In the genomic region with DNA sequence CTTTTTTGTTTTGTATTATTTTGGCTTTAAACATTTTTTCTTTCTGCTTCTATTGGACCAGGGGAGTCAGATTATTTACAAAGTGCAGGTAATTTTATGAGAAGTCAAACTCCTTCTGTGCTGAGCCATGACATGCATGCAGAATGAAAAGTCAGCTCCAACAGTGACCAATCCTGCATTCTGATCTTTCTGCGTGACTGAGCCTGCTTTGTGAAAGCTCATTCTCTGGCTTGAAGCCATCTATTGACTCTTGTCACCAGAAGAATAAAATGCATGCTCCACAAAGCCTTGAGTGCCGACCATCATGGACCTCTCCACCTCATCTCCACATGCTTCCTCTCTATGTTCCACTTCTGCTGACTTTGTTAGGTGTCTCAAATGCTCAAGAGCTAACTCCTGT, we compare ENCODE assay signal across 28 cellular contexts. TPM values are rescaled to one million over a fixed set of nuclear protein-coding genes. Genes with fewer than 3 reads are reported as not detected.
A peak's percentile ranks its signal among the peaks of the same experiment; 100 is the strongest.
DNase-seq lines count a peak whose midpoint lies in the region; ATAC-seq, FAIRE-seq and TF ChIP-seq lines count a peak whose summit lies in the region.
"Had no signal": no experiment of that assay in that cellular context is flagged by ENCODE, and none has a peak within 500 bp of the region (broad histone marks: within the 10 kb centered on the region; RNA-seq: fewer than 3 reads in every experiment).

No MANE protein-coding gene starts in this region.

- H3F3A ChIP-seq in MM.1S (ENCODE audit: insufficient read depth, low read length), result peaks cover 58% of the 10 kb centered on the region

- no peak for TF ChIP-seq POLR2A in GM12878 (IDR thresholded peaks at IDR 0.05; ENCODE audit: low read depth, low read length)

- in situ Hi-C loops in GM12878 (cut with MboI), result no loop called here

- no peaks in the 10 kb centered on the region for H3K27me3 ChIP-seq in MM.1S (replicated peaks; ENCODE audit: insufficient read depth, low read length)
- no peaks in the 10 kb centered on the region for H3K27me3 ChIP-seq in GM12878 (replicated peaks in 1 of 2; ENCODE audit: control insufficient read depth in 2 of 2, insufficient read depth in 2 of 2, low read length in 1 of 2)
- no peaks in the 10 kb centered on the region for H3K27me3 ChIP-seq in parathyroid adenoma (ENCODE audit: control insufficient read depth, insufficient read depth, low read length)
- H3K27me3 ChIP-seq: heart right ventricle, neutrophil, upper lobe of left lung had no signal

- ATAC-seq in GM12878 (no peak), HG02884 (IDR thresholded peaks at IDR 0.05; ENCODE audit: unreplicated experiment) (no peak)
- ATAC-seq: activated CD8-positive, alpha-beta memory T cell treated with anti-CD3 and anti-CD28 coated beads, Interleukin-2, amount 10 ng/mL, durations not matched to agents 7 days and 5 days; heart right ventricle; left colon had no signal

- no peak for TF ChIP-seq RAD21 in GM12878 (IDR thresholded peaks at IDR 0.05; ENCODE audit: insufficient read depth, low read depth, low read length)

- no peak for TF ChIP-seq CTCF in MM.1S (IDR thresholded peaks at IDR 0.05; ENCODE audit: low read length)
- TF ChIP-seq CTCF in GM12878 (IDR thresholded peaks at IDR 0.05 in 2 of 3, conservative IDR thresholded peaks at IDR 0.05 in 1 of 3; ENCODE audit: control insufficient read depth in 2 of 3, extremely low read depth in 1 of 3, insufficient read depth in 1 of 3, low read depth in 3 of 3, low read length in 3 of 3), result no peak
- TF ChIP-seq CTCF in parathyroid adenoma (IDR thresholded peaks at IDR 0.05), result no peak

- BruUV-seq in GM12878 (replicated peaks; lab: Mats Ljungman, UMichigan), result no TSS peak

- SMC1A ChIA-PET in GM12878 (lab: Charles Lee; ENCODE audit: uncharacterized antibody, unreplicated experiment), result interaction anchor here (1.4 to 3.6 kb wide), 2 partner anchors 34 to 42 kb away, joined by 4 to 13 read pairs; no protein-coding TSS in a partner anchor

- H4K20me1 ChIP-seq in MM.1S (ENCODE audit: insufficient read depth, low read length), result no peaks in the 10 kb centered on the region
- no peaks in the 10 kb centered on the region for H4K20me1 ChIP-seq in GM12878 (ENCODE audit: control insufficient read depth, insufficient read depth)

- RAD21 ChIA-PET in GM12878 (lab: Charles Lee; ENCODE audit: unreplicated experiment), result no interaction called here

- H3K4me2 ChIP-seq in MM.1S (ENCODE audit: low read depth, low read length), result 0 out of 2 replicates have a peak overlapping the region, but pooled peaks have one; percentile 2
- peak overlapping the region; percentile 35; the same call in 1 of the 2 replicates for H3K4me2 ChIP-seq in GM12878 (ENCODE audit: control insufficient read depth, insufficient read depth)
- H3K4me2 ChIP-seq in parathyroid adenoma (ENCODE audit: low read length), result peak overlapping the region; percentile 27

- 74% methylated on average over 2 of the region's 2 CpGs for WGBS in GM12878 (ENCODE audit: insufficient coverage, insufficient replicate concordance, low lambda C conversion rate, missing lambda C conversion rate)

- intact Hi-C loops in GM12878 (cut with micrococcal nuclease; ENCODE audit: unreplicated experiment), result no loop called here

- DNase-seq in DMS79 (lab: John Stamatoyannopoulos, UW) (peak; percentile 13), MM.1S (no peak), GM12878 (ENCODE audit: low read depth, low spot score) (no peak), NCI-H128 (lab: John Stamatoyannopoulos, UW; ENCODE audit: unreplicated experiment) (no peak), NCI-H2227 (lab: John Stamatoyannopoulos, UW; ENCODE audit: unreplicated experiment) (no peak)
- DNase-seq in activated CD4-positive, alpha-beta T cell treated with anti-CD3 and anti-CD28 coated beads, Interleukin-2, amount 50 U/mL, for 1 hour, result no peak
- DNase-seq: activated CD4-positive, alpha-beta T cell treated with anti-CD3 and anti-CD28 coated beads for 4 hours; activated CD8-positive, alpha-beta memory T cell treated with anti-CD3 and anti-CD28 coated beads, Interleukin-2, amount 10 ng/mL, durations not matched to agents 7 days and 5 days; activated naive CD4-positive, alpha-beta T cell treated with anti-CD3 and anti-CD28 coated beads, Interleukin-2, amount 50 U/mL, for 16 hours; caudate nucleus; CD4-positive, alpha-beta T cell; dermis blood vessel endothelial cell; heart right ventricle; Kasumi-1; left colon; mesenchymal stem cell; NCI-H1048; NCI-H2081 treated with DMSO at 0.1 percent for 48 hours; NCI-H524; stimulated activated CD4-positive, alpha-beta T cell treated with anti-CD3 and anti-CD28 coated beads, Interleukin-1b, Interleukin-23, amount 100 ng/mL, for 48 hours; T-helper 1 cell; upper lobe of left lung had no signal

- POLR2A ChIA-PET in GM12878 (lab: Charles Lee), result interaction anchor here (1.3 kb wide), 1 partner anchor 33 kb away, joined by 3 read pairs; no protein-coding TSS in a partner anchor

- peak overlapping the region; percentile 84 for H3K27ac ChIP-seq in MM.1S (ENCODE audit: low read length)
- H3K27ac ChIP-seq in GM12878 (ENCODE audit: control insufficient read depth, insufficient read depth), result peak overlapping the region; percentile 98
- H3K27ac ChIP-seq in parathyroid adenoma, result no peak overlapping the region
- H3K27ac ChIP-seq: neutrophil, skin epidermis, upper lobe of left lung had no signal

- no peaks in the 10 kb centered on the region for H3K36me3 ChIP-seq in MM.1S (replicated peaks; ENCODE audit: insufficient read depth, low read length)
- H3K36me3 ChIP-seq in GM12878 (ENCODE audit: control insufficient read depth in 2 of 2, insufficient read depth in 2 of 2, low read length in 1 of 2), result no peaks in the 10 kb centered on the region; a peak in 1 of 4 replicates
- H3K36me3 ChIP-seq in parathyroid adenoma (ENCODE audit: control insufficient read depth, insufficient read depth, low read length), result no peaks in the 10 kb centered on the region
- H3K36me3 ChIP-seq: upper lobe of left lung had no signal

- no peak for TF ChIP-seq EP300 in GM12878 (IDR thresholded peaks at IDR 0.05; ENCODE audit: borderline replicate concordance in 1 of 2, control insufficient read depth in 1 of 2, low read depth in 2 of 2, low read length in 2 of 2)

- H3K4me3 ChIP-seq in MM.1S (ENCODE audit: low read length) (no peak overlapping the region), GM12878 (no peak overlapping the region), parathyroid adenoma (ENCODE audit: low read depth, low read length) (no peak overlapping the region)
- H3K4me3 ChIP-seq: heart right ventricle, skin epidermis, upper lobe of left lung had no signal

- H3K79me2 ChIP-seq in MM.1S (ENCODE audit: low read length), result peaks cover 26% of the 10 kb centered on the region
- H3K79me2 ChIP-seq in GM12878 (ENCODE audit: control insufficient read depth, insufficient read depth, low read length), result no peaks in the 10 kb centered on the region
- peaks cover 4% of the 10 kb centered on the region for H3K79me2 ChIP-seq in parathyroid adenoma

- no peak overlapping the region for H2AFZ ChIP-seq in MM.1S (ENCODE audit: low read length)
- no peak overlapping the region for H2AFZ ChIP-seq in GM12878 (ENCODE audit: control insufficient read depth, low read depth, low read length)
- no peak overlapping the region for H2AFZ ChIP-seq in parathyroid adenoma

- H3K4me1 ChIP-seq in MM.1S (ENCODE audit: low read length) (peaks cover 73% of the 10 kb centered on the region), GM12878 (ENCODE audit: control insufficient read depth, insufficient read depth, low read length) (peaks cover 67% of the 10 kb centered on the region), parathyroid adenoma (no peaks in the 10 kb centered on the region)

- H3K9me3 ChIP-seq in MM.1S (replicated peaks; ENCODE audit: insufficient read depth, low read length), result no peaks in the 10 kb centered on the region
- peaks cover 4% of the 10 kb centered on the region; the same call in 2 of the 3 replicates for H3K9me3 ChIP-seq in GM12878 (replicated peaks; ENCODE audit: control insufficient read depth, insufficient read depth, low read length)
- no peaks in the 10 kb centered on the region for H3K9me3 ChIP-seq in parathyroid adenoma (ENCODE audit: control insufficient read depth, low read length)
- H3K9me3 ChIP-seq: neutrophil, upper lobe of left lung had no signal

- FAIRE-seq in GM12878 (lab: Jason Lieb, UNC), result no peak
- FAIRE-seq: H54, TTC549 had no signal

- CTCF ChIA-PET in GM12878 (lab: Yijun Ruan, JAX), result interaction anchor here (0.8 to 1.8 kb wide), 3 partner anchors 29 to 36 kb away, joined by 3 to 6 read pairs (median 5); no protein-coding TSS in a partner anchor

- no peaks in the 10 kb centered on the region for H3K9me2 ChIP-seq in MM.1S (replicated peaks; ENCODE audit: insufficient read depth, low read length)

- peak overlapping the region; percentile 51; the same call in 1 of the 2 replicates for H3K9ac ChIP-seq in MM.1S (ENCODE audit: low read length)
- H3K9ac ChIP-seq in GM12878 (ENCODE audit: control insufficient read depth, insufficient read depth, low read length), result peak overlapping the region; percentile 32; the same call in 1 of the 2 replicates
- no peak overlapping the region for H3K9ac ChIP-seq in parathyroid adenoma

TF ChIP-seq in GM12878, 131 proteins besides CTCF, POLR2A, EP300 and RAD21 (continues in another document):
- no peak for TF ChIP-seq CHD2 (IDR thresholded peaks at IDR 0.05; ENCODE audit: borderline replicate concordance, low read depth, low read length)
- TF ChIP-seq EED (IDR thresholded peaks at IDR 0.05; ENCODE audit: low read depth), result no peak
- no peak for TF ChIP-seq ZNF24 (IDR thresholded peaks at IDR 0.05)
- no peak for TF ChIP-seq POLR2AphosphoS5 (IDR thresholded peaks at IDR 0.05; ENCODE audit: low read length)

RNA-seq across cellular contexts. Expression of a gene that starts 50.2 kb away (rescaled TPM):
- 13.9 and 14.0 TPM in 2 replicates for total RNA-seq in GM12878 (2013; cell fraction: nucleolus; rRNA removed)
- total RNA-seq in GM12878 (2014; rRNA removed) (5.2 and 5.9 TPM in 2 replicates), GM12878 (2014; rRNA removed; fragmentation: Illumina TruSeq; extraction: Trizol) (6.7 and 7.7 TPM in 2 replicates), GM12878 (2021) (9.9 and 11.7 TPM in 2 replicates)
- 9.0 TPM for polyA plus RNA-seq in GM12878 (2011; ENCODE audit: low read depth)
- polyA plus RNA-seq in GM12878 (2011; rRNA removed) (1.8 and 1.9 TPM in 2 replicates), GM12878 (2014; fragmentation: Illumina TruSeq; extraction: Trizol) (12.4 and 14.7 TPM in 2 replicates), GM12878 (2014; fragmentation: Nextera tagmentation; extraction: Ambion mirVana) (under 1 TPM; 0.39 to 0.51 TPM), GM12878 (2014; rRNA removed) (13.7 and 16.0 TPM in 2 replicates), GM12878 (2016; fragmentation: Nextera tagmentation; extraction: Ambion mirVana) (1 to 10 TPM; 2.2 to 3.4 TPM)
- polyA plus RNA-seq in GM12878 (2011; cell fraction: cytosol; rRNA removed), result 0.80 and 1.2 TPM in 2 replicates
- polyA plus RNA-seq in GM12878 (2011; cell fraction: nucleus; rRNA removed), result 8.6 and 9.9 TPM in 2 replicates
- polyA plus RNA-seq in GM12878 (2012), result 9.7 and 12.5 TPM in 2 replicates
- 2.8 and 5.1 TPM in 2 replicates for polyA minus RNA-seq in GM12878 (2011; rRNA and poly(A)+ RNA removed)
- polyA minus RNA-seq in GM12878 (2011; cell fraction: cytosol; rRNA and poly(A)+ RNA removed), result 0.53 and 0.73 TPM in 2 replicates
- polyA minus RNA-seq in GM12878 (2011; cell fraction: nucleus; rRNA and poly(A)+ RNA removed), result 6.3 and 6.9 TPM in 2 replicates
